ENCODE assay signal across 1 cellular context in the genomic region with DNA sequence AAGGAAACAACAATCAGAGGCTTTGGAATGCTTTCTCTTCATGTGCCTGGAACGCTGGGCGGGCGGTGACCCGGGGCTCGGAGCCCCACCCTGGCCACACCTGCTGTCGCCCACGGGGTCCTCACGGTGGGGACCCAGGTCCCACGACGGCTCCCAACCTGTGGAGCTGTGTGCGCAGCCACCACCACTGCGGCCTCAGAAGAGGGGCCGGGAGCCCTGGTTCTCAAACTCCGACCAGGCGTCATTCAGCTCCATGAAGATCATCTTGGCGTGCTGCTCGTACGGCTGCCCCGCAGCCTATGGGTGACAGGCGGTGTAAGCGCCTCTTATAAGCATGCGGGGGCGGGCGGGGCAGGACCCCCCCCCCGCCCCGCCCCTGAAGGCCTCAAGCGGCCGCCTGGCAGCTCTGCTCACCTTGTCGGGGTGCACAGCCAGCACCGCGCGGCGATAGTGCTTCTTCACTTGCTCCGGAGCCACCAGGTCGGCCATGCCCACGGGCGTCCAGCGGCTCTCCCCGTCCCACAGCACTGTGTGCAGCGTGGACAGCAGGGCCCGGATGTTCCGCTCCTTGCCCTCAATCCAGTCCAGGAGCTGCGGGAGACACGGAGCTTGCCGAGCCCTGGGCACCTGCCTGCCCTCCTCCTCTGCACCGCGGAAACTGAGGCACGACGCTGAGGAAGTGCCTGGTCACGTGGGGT.
TF ChIP-seq lines count a peak whose summit lies in the region.

No MANE protein-coding gene starts in this region.

TF ChIP-seq in HepG2, 621 proteins besides CTCF, POLR2A, EP300 and RAD21 (continued from another document):
- TF ChIP-seq, protein P1, sequence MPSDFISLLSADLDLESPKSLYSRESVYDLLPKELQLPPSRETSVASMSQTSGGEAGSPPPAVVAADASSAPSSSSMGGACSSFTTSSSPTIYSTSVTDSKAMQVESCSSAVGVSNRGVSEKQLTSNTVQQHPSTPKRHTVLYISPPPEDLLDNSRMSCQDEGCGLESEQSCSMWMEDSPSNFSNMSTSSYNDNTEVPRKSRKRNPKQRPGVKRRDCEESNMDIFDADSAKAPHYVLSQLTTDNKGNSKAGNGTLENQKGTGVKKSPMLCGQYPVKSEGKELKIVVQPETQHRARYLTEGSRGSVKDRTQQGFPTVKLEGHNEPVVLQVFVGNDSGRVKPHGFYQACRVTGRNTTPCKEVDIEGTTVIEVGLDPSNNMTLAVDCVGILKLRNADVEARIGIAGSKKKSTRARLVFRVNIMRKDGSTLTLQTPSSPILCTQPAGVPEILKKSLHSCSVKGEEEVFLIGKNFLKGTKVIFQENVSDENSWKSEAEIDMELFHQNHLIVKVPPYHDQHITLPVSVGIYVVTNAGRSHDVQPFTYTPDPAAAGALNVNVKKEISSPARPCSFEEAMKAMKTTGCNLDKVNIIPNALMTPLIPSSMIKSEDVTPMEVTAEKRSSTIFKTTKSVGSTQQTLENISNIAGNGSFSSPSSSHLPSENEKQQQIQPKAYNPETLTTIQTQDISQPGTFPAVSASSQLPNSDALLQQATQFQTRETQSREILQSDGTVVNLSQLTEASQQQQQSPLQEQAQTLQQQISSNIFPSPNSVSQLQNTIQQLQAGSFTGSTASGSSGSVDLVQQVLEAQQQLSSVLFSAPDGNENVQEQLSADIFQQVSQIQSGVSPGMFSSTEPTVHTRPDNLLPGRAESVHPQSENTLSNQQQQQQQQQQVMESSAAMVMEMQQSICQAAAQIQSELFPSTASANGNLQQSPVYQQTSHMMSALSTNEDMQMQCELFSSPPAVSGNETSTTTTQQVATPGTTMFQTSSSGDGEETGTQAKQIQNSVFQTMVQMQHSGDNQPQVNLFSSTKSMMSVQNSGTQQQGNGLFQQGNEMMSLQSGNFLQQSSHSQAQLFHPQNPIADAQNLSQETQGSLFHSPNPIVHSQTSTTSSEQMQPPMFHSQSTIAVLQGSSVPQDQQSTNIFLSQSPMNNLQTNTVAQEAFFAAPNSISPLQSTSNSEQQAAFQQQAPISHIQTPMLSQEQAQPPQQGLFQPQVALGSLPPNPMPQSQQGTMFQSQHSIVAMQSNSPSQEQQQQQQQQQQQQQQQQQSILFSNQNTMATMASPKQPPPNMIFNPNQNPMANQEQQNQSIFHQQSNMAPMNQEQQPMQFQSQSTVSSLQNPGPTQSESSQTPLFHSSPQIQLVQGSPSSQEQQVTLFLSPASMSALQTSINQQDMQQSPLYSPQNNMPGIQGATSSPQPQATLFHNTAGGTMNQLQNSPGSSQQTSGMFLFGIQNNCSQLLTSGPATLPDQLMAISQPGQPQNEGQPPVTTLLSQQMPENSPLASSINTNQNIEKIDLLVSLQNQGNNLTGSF (CRISPR knock-in tag; IDR thresholded peaks at IDR 0.05), result no peak
- no peak for TF ChIP-seq ZSCAN9 (CRISPR knock-in tag; IDR thresholded peaks at IDR 0.05; ENCODE audit: borderline replicate concordance)
TF ChIP-seq in HepG2: peak in this region for 0.
